1 cellular context compared by ENCODE assay signal in genomic region chr5:140357731-140358093, GRCh38.
A peak's percentile ranks its signal among the peaks of the same experiment; 100 is the strongest.
TF ChIP-seq lines count a peak whose summit lies in the region.

No MANE protein-coding gene starts in this region.

TF ChIP-seq in K562, 482 proteins besides CTCF, POLR2A, EP300 and RAD21 (continued from another document):
- 0 out of 2 replicates have a peak, but pooled peaks have one; percentile 21 for TF ChIP-seq ATF2 (CRISPR knock-in tag; IDR thresholded peaks at IDR 0.05)
- no peak for TF ChIP-seq ZNF561 (CRISPR knock-in tag; conservative IDR thresholded peaks at IDR 0.05)
- TF ChIP-seq STAG1 (CRISPR knock-in tag; IDR thresholded peaks at IDR 0.05; ENCODE audit: borderline replicate concordance): peak; percentile 83; the same call in 1 of the 2 replicates
- 0 out of 2 replicates have a peak, but pooled peaks have one; percentile 39 for TF ChIP-seq ZBTB1 (CRISPR knock-in tag; IDR thresholded peaks at IDR 0.05; ENCODE audit: borderline replicate concordance, low read depth)
- peak; percentile 77 for TF ChIP-seq TFAP4 (CRISPR knock-in tag; IDR thresholded peaks at IDR 0.05; ENCODE audit: borderline replicate concordance)
- no peak for TF ChIP-seq NR2C1 (IDR thresholded peaks at IDR 0.05)
- TF ChIP-seq NR2C1 (tag; IDR thresholded peaks at IDR 0.05): no peak
- no peak for TF ChIP-seq NR1H2 (CRISPR knock-in tag; IDR thresholded peaks at IDR 0.05)
- TF ChIP-seq SMC3 (conservative IDR thresholded peaks at IDR 0.05; ENCODE audit: insufficient read depth, low read depth, low read length): peak; percentile 86
